8 cellular contexts compared by ENCODE assay signal in the genomic region with DNA sequence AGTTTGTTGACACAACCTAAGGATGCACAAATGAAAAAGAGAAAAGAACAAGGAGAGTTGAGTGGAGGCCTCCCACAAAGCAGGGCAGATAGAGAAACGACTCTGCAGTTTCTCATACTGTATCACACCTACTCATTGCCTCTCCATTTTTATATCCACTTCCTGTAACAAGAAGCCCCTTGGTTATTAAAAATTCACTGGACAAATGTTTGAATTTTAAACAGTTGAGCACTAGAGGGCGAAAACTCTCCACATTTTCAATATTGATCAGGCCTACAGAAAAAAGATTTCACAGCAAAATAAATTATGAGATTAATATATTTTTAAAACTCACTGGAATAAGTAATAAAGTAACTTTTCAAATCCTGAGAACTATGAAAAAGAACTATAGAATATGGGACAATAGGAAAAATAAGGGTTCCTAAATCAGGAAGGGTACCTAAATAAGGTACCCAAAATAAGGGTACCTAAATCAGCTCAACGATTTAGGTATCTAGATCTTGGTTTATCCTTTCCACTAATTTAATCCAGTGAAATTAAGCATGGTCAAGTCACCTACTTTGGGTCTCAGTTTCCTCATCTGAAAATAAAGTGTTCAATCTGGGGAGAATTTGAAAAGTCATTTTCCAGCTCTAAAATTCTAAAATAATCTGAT. TPM values are rescaled to one million over a fixed set of nuclear protein-coding genes. Genes with fewer than 3 reads are reported as not detected.
DNase-seq lines count a peak whose midpoint lies in the region; ATAC-seq and TF ChIP-seq lines count a peak whose summit lies in the region.

No MANE protein-coding gene starts in this region.

- no peak overlapping the region for H2AFZ ChIP-seq in PC-9

- intact Hi-C loops in Calu3 (cut with micrococcal nuclease; ENCODE audit: unreplicated experiment) (loop anchor here (1.0 kb wide), 1 partner anchor 146 kb away; a partner anchor contains a TSS), PC-9 (cut with micrococcal nuclease; ENCODE audit: unreplicated experiment) (loop anchor here (1.0 kb wide), 2 partner anchors 146 to 471 kb away; a partner anchor contains a TSS)

- CTCF ChIA-PET in Calu3 (lab: Charles Lee): interaction anchor here (0.6 to 1.2 kb wide), 4 partner anchors 47 to 304 kb away, joined by 3 to 5 read pairs (median 3); a partner anchor contains a TSS
- CTCF ChIA-PET in PC-9 (lab: Charles Lee): interaction anchor here (0.8 kb wide), 1 partner anchor 146 kb away, joined by 3 read pairs; a partner anchor contains a TSS

- no peaks in the 10 kb centered on the region for H3K4me1 ChIP-seq in PC-9 (replicated peaks; ENCODE audit: insufficient read depth)
- no peaks in the 10 kb centered on the region for H3K4me1 ChIP-seq in effector memory CD4-positive, alpha-beta T cell (ENCODE audit: control insufficient read depth, insufficient read depth, low read length, poor library complexity, severe bottlenecking)

- H3K4me1 Mint-ChIP-seq in Calu3 (ENCODE audit: low read depth, unreplicated experiment) (peaks cover 7% of the 10 kb centered on the region), HFFc6 (ENCODE audit: low read depth) (peaks cover 6% of the 10 kb centered on the region; the same call in 1 of the 2 replicates)

- no peak for TF ChIP-seq CTCF in Calu3 (IDR thresholded peaks at IDR 0.05; ENCODE audit: unreplicated experiment)
- peak; percentile 86 for TF ChIP-seq CTCF in HFFc6 (IDR thresholded peaks at IDR 0.05)
- TF ChIP-seq CTCF in PC-9 (conservative IDR thresholded peaks at IDR 0.05): peak; percentile 73

- peaks cover 6% of the 10 kb centered on the region; the same call in 1 of the 2 replicates for H3F3A ChIP-seq in PC-9 (ENCODE audit: insufficient read depth, low read depth)

- ATAC-seq in HG03025 (IDR thresholded peaks at IDR 0.05; ENCODE audit: low FRiP score, unreplicated experiment): no peak

- H3K36me3 Mint-ChIP-seq in Calu3 (ENCODE audit: insufficient read depth, unreplicated experiment) (no peaks in the 10 kb centered on the region), HFFc6 (ENCODE audit: low read depth) (no peaks in the 10 kb centered on the region; the same call in 1 of the 2 replicates)

- no peaks in the 10 kb centered on the region for H3K79me2 ChIP-seq in PC-9 (ENCODE audit: low read depth)

- no peak overlapping the region for H3K4me2 ChIP-seq in PC-9

- H3K4me3 Mint-ChIP-seq in Calu3 (ENCODE audit: low read depth, unreplicated experiment) (no peak overlapping the region), HFFc6 (no peak overlapping the region)

- 0 out of 2 replicates have a peak, but pooled peaks cover 8% of the 10 kb centered on the region for H3K36me3 ChIP-seq in PC-9 (ENCODE audit: low read depth)
- H3K36me3 ChIP-seq in effector memory CD4-positive, alpha-beta T cell (ENCODE audit: control insufficient read depth, insufficient read depth, low read length): peaks cover 8% of the 10 kb centered on the region

- H3K27ac Mint-ChIP-seq in Calu3 (ENCODE audit: unreplicated experiment) (no peak overlapping the region), HFFc6 (no peak overlapping the region)

- no peaks in the 10 kb centered on the region for H3K9me3 Mint-ChIP-seq in Calu3 (ENCODE audit: low read depth, unreplicated experiment)
- H3K9me3 Mint-ChIP-seq in HFFc6: no peaks in the 10 kb centered on the region

- POLR2A ChIA-PET in PC-9 (lab: Charles Lee; ENCODE audit: unreplicated experiment): interaction anchor here (0.6 to 0.7 kb wide), 2 partner anchors 22 to 275 kb away, joined by 6 to 8 read pairs; no protein-coding TSS in a partner anchor

- no TSS peak for BruUV-seq in Calu3 (replicated peaks; lab: Mats Ljungman, UMichigan)
- BruUV-seq in PC-9 (replicated peaks; lab: Mats Ljungman, UMichigan): no TSS peak

- H3K4me3 ChIP-seq in PC-9: no peak overlapping the region
- H3K4me3 ChIP-seq in effector memory CD4-positive, alpha-beta T cell (ENCODE audit: insufficient read depth, low read depth, low read length, poor library complexity, severe bottlenecking): no peak overlapping the region

- DNase-seq in Calu3: peak; percentile 13
- peak; percentile 51 for DNase-seq in HFFc6
- peak in 1 of 2 experiments; percentile 61 for DNase-seq in PC-9
- peak; percentile 33 for DNase-seq in fibroblast of gingiva (ENCODE audit: low read depth)
- peak; percentile 17 for DNase-seq in stromal cell of bone marrow (ENCODE audit: low read depth)
- DNase-seq in effector memory CD4-positive, alpha-beta T cell: no peak
- DNase-seq in iPS-NIHi7 (ENCODE audit: extremely low spot score): no peak

- H3K9me3 ChIP-seq in PC-9 (ENCODE audit: insufficient read depth, low read depth): no peaks in the 10 kb centered on the region
- no peaks in the 10 kb centered on the region for H3K9me3 ChIP-seq in effector memory CD4-positive, alpha-beta T cell (ENCODE audit: control insufficient read depth, low read length)

- no peaks in the 10 kb centered on the region for H3K9me2 ChIP-seq in PC-9 (ENCODE audit: insufficient read depth)

- 0 out of 2 replicates have a peak overlapping the region, but pooled peaks have one; percentile 9 for H3K27ac ChIP-seq in PC-9
- no peak overlapping the region for H3K27ac ChIP-seq in effector memory CD4-positive, alpha-beta T cell (ENCODE audit: insufficient read depth, low read length, poor library complexity, severe bottlenecking)

- no peaks in the 10 kb centered on the region for H3K27me3 ChIP-seq in PC-9 (ENCODE audit: insufficient read depth, low read depth)
- no peaks in the 10 kb centered on the region for H3K27me3 ChIP-seq in effector memory CD4-positive, alpha-beta T cell (replicated peaks; ENCODE audit: control insufficient read depth, insufficient read depth, low read length, poor library complexity, severe bottlenecking)

- H4K20me1 ChIP-seq in PC-9 (ENCODE audit: insufficient read depth): no peaks in the 10 kb centered on the region; the same call in 1 of the 2 replicates

- H3K27me3 Mint-ChIP-seq in Calu3 (ENCODE audit: unreplicated experiment): no peaks in the 10 kb centered on the region
- no peaks in the 10 kb centered on the region; the same call in 1 of the 2 replicates for H3K27me3 Mint-ChIP-seq in HFFc6 (ENCODE audit: insufficient read depth)

RNA-seq across cellular contexts. Expression of a gene that starts 47.0 kb away (rescaled TPM):
- total RNA-seq in Calu3 (2022) (682 and 690 TPM in 2 replicates), PC-9 (2021) (308 and 345 TPM in 2 replicates)
- 1,000 to 10,000 TPM; 1,000 to 1,254 (median 1,048) TPM for total RNA-seq in HFFc6 (2021; fragmentation: NEBNext Ultra II Directional; extraction: Animal tissue kit (Norgen Biotek cat#: 25700))

RNA-seq across cellular contexts. Expression of a gene that starts 58.3 kb away (rescaled TPM):
- total RNA-seq in Calu3 (2022) (1.3 and 1.6 TPM in 2 replicates), PC-9 (2021) (0.33 and 0.40 TPM in 2 replicates)
- under 1 TPM in 4 of 6 experiments, not detected in 2; 0.07 to 0.21 (median 0.14) TPM for total RNA-seq in HFFc6 (2021; fragmentation: NEBNext Ultra II Directional; extraction: Animal tissue kit (Norgen Biotek cat#: 25700))

Comparison
In these comparisons a context has a peak if more than half of its experiments do, and no peak if none do; other contexts are left out.
1. DNase-seq: peak in Calu3 (single experiment), HFFc6 (single experiment), fibroblast of gingiva (single experiment) and stromal cell of bone marrow (single experiment); none in effector memory CD4-positive, alpha-beta T cell (0 of 3) and iPS-NIHi7 (single experiment).